ENCODE assay signal across 11 cellular contexts in the genomic region with DNA sequence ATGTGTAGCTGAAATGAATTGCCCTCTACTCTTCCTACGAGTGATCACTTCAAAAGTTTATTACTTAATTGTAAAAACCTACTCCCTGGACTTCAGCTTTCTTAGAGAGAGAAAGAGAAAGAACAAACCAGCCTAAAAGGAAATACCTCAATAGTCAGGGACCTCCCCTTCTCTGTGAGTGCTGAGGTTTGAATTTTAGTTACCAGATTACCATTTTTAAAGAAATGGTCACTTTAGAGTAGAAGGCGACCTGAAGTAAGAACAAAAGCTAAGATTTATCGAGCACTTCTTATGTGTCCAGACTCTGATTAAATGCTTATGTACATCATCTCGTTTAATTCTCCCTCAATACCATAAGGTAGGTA. TPM values are rescaled to one million over a fixed set of nuclear protein-coding genes. Genes with fewer than 3 reads are reported as not detected.
DNase-seq lines count a peak whose midpoint lies in the region; ATAC-seq and TF ChIP-seq lines count a peak whose summit lies in the region.
"Had no signal": no experiment of that assay in that cellular context is flagged by ENCODE, and none has a peak within 500 bp of the region (broad histone marks: within the 10 kb centered on the region; RNA-seq: fewer than 3 reads in every experiment).

No MANE protein-coding gene starts in this region.

- DNase-seq in DND-41 (no peak), Panc1 (ENCODE audit: low read depth, low spot score) (no peak), NCI-H1436 treated with DMSO at 0.1 percent for 48 hours (lab: John Stamatoyannopoulos, UW) (no peak)
- DNase-seq: dermis blood vessel endothelial cell, left cardiac atrium had no signal

- H3K4me1 ChIP-seq in DND-41 (ENCODE audit: insufficient read depth, low read length) (peaks cover 55% of the 10 kb centered on the region), Panc1 (ENCODE audit: control insufficient read depth, insufficient read depth, low read length) (peaks cover 53% of the 10 kb centered on the region), duodenal mucosa (ENCODE audit: control insufficient read depth in 1 of 2, insufficient read depth in 2 of 2, low read length in 2 of 2) (peaks cover 65 to 66% of the 10 kb centered on the region in 2 donors), neutrophil (ENCODE audit: control insufficient read depth in 1 of 2, insufficient read depth in 1 of 2, low read depth in 1 of 2, low read length in 1 of 2) (peaks cover 30 to 46% of the 10 kb centered on the region in 2 experiments)

- TF ChIP-seq CTCF in DND-41 (IDR thresholded peaks at IDR 0.05; ENCODE audit: borderline replicate concordance, extremely low read depth, low read length, poor library complexity, severe bottlenecking), result no peak
- no peak for TF ChIP-seq CTCF in Panc1 (IDR thresholded peaks at IDR 0.05)
- no peak for TF ChIP-seq CTCF in neutrophil (IDR thresholded peaks at IDR 0.05)

- H3K4me2 ChIP-seq in DND-41 (ENCODE audit: insufficient read depth, low read length), result peak overlapping the region; percentile 41; the same call in 1 of the 2 replicates

- CTCF ChIA-PET in Panc1 (lab: Charles Lee), result interaction anchor here (0.5 kb wide), 1 partner anchor 28 kb away, joined by 6 read pairs; no protein-coding TSS in a partner anchor

- TF ChIP-seq POLR2A in GM18505 (IDR thresholded peaks at IDR 0.05; ENCODE audit: borderline replicate concordance, extremely low read depth, insufficient read depth, insufficient read length), result no peak

- peaks cover 65% of the 10 kb centered on the region for H4K20me1 ChIP-seq in DND-41 (ENCODE audit: insufficient read depth, low read length)

- ATAC-seq in DND-41 (ENCODE audit: insufficient read depth, low read depth), result no peak
- no peak for ATAC-seq in Panc1
- no peak for ATAC-seq in GM18505 (IDR thresholded peaks at IDR 0.05; ENCODE audit: unreplicated experiment)
- ATAC-seq in GM18502 (IDR thresholded peaks at IDR 0.05; ENCODE audit: poor library complexity, unreplicated experiment), result no peak
- ATAC-seq in HG03565 (IDR thresholded peaks at IDR 0.05; ENCODE audit: unreplicated experiment), result no peak

- H3K9me3 ChIP-seq in DND-41 (ENCODE audit: insufficient read depth, low read length, severe bottlenecking) (no peaks in the 10 kb centered on the region), Panc1 (ENCODE audit: control insufficient read depth, insufficient read depth, low read depth, low read length) (no peaks in the 10 kb centered on the region), duodenal mucosa (ENCODE audit: control insufficient read depth in 1 of 2, low read length in 2 of 2) (no peaks in the 10 kb centered on the region), neutrophil (no peaks in the 10 kb centered on the region)

- intact Hi-C loops in Panc1 (cut with micrococcal nuclease; ENCODE audit: unreplicated experiment), result no loop called here

- H3K9ac ChIP-seq in DND-41 (ENCODE audit: low read depth, low read length) (peak overlapping the region; percentile 7), duodenal mucosa (ENCODE audit: low read depth in 1 of 2, low read length in 2 of 2) (peak overlapping the region; percentile 34 to 63)

- H3K36me3 ChIP-seq in DND-41 (ENCODE audit: insufficient read depth, low read length) (no peaks in the 10 kb centered on the region; the same call in 1 of the 2 replicates), Panc1 (ENCODE audit: control insufficient read depth, insufficient read depth, low read length) (no peaks in the 10 kb centered on the region), duodenal mucosa (ENCODE audit: control insufficient read depth in 1 of 2, insufficient read depth in 2 of 2, low read length in 2 of 2) (peaks cover 0 to 2% of the 10 kb centered on the region in 2 donors), neutrophil (no peaks in the 10 kb centered on the region)

- H3K4me3 ChIP-seq in DND-41 (ENCODE audit: low read depth in 1 of 2, low read length in 2 of 2) (no peak overlapping the region), Panc1 (ENCODE audit: low read depth in 2 of 2, low read length in 2 of 2) (no peak overlapping the region), duodenal mucosa (ENCODE audit: low read depth in 1 of 2, low read length in 2 of 2) (peak overlapping the region in 1 of 2 donors; percentile 19), neutrophil (ENCODE audit: low read depth in 1 of 2, low read length in 1 of 2) (no peak overlapping the region)

- no TSS peak for BruUV-seq in Panc1 (replicated peaks; lab: Mats Ljungman, UMichigan)

- peaks cover 85% of the 10 kb centered on the region for H3K79me2 ChIP-seq in DND-41 (ENCODE audit: insufficient read depth, low read length)

- H3K27ac ChIP-seq in DND-41 (ENCODE audit: low read length) (peak overlapping the region; percentile 68), Panc1 (ENCODE audit: low read length) (peak overlapping the region; percentile 75), duodenal mucosa (ENCODE audit: low read depth, low read length) (peak overlapping the region; percentile 67), neutrophil (peak overlapping the region; percentile 51)
- H3K27ac ChIP-seq: VCaP had no signal

- in situ Hi-C loops in Panc1 (cut with HindIII; ENCODE audit: low pct_unique_long_range_greater_than_20kb, low sequenced_read_pairs), result no loop called here

- H3K27me3 ChIP-seq in DND-41 (ENCODE audit: insufficient read depth, low read length, poor library complexity), result no peaks in the 10 kb centered on the region
- no peaks in the 10 kb centered on the region for H3K27me3 ChIP-seq in Panc1 (ENCODE audit: control insufficient read depth, insufficient read depth, low read length)
- H3K27me3 ChIP-seq in duodenal mucosa (ENCODE audit: control insufficient read depth in 1 of 2, insufficient read depth in 2 of 2, low read length in 2 of 2), result no peaks in the 10 kb centered on the region
- H3K27me3 ChIP-seq in neutrophil, result no peaks in the 10 kb centered on the region

- POLR2A ChIA-PET in Panc1 (lab: Charles Lee), result no interaction called here

- H2AFZ ChIP-seq in DND-41 (ENCODE audit: low read depth, low read length), result no peak overlapping the region

RNA-seq across cellular contexts. Expression of gene RAPGEF1, which starts 11.3 kb away (rescaled TPM):
- total RNA-seq in Panc1 (2021; ENCODE audit: unreplicated experiment), result 86.8 TPM
- 57.8 TPM for polyA plus RNA-seq in Panc1 (2012; ENCODE audit: insufficient read length)
